ENCODE assay signal across 8 cellular contexts in genomic region chr18:45670281-45670962, GRCh38. TPM values are rescaled to one million over a fixed set of nuclear protein-coding genes. Genes with fewer than 3 reads are reported as not detected.
DNase-seq lines count a peak whose midpoint lies in the region; ATAC-seq and TF ChIP-seq lines count a peak whose summit lies in the region.

No MANE protein-coding gene starts in this region.

- no peaks in the 10 kb centered on the region for H3K9me3 Mint-ChIP-seq in activated B cell treated with CpG ODN at 0.5 μM for 24 hours

- POLR2A ChIA-PET in activated B cell treated with CpG ODN at 0.5 μM for 24 hours (lab: Charles Lee) = interaction anchor here (1.5 to 1.9 kb wide), 2 partner anchors 14 to 17 kb away, joined by 3 to 10 read pairs; no protein-coding TSS in a partner anchor

- CTCF ChIA-PET in activated B cell treated with CpG ODN at 0.5 μM for 24 hours (lab: Charles Lee) = interaction anchor here (0.9 to 1.5 kb wide), 3 partner anchors 17 to 240 kb away, joined by 3 to 4 read pairs (median 4); no protein-coding TSS in a partner anchor

- peak overlapping the region; percentile 33 for H3K27ac Mint-ChIP-seq in activated B cell treated with CpG ODN at 0.5 μM for 24 hours

- no peaks in the 10 kb centered on the region for H3K27me3 Mint-ChIP-seq in activated B cell treated with CpG ODN at 0.5 μM for 24 hours

- peaks cover 33% of the 10 kb centered on the region for H3K4me1 Mint-ChIP-seq in activated B cell treated with CpG ODN at 0.5 μM for 24 hours

- peak; percentile 92 to 95 for DNase-seq in AML-193 (lab: John Stamatoyannopoulos, UW)
- DNase-seq in activated B cell treated with CpG ODN at 0.5 μM for 24 hours = no peak
- DNase-seq in fibroblast of pulmonary artery (ENCODE audit: low read depth) = peak; percentile 73
- DNase-seq in stimulated activated naive CD8-positive, alpha-beta T cell treated with anti-CD3 and anti-CD28 coated beads, Interleukin-15, Interleukin-2, amounts not matched to agents 100 U/mL and 50 U/mL, for 24 hours = peak; percentile 52
- DNase-seq in NAMALWA (ENCODE audit: low spot score) = no peak

- ATAC-seq in HG02759 (IDR thresholded peaks at IDR 0.05; ENCODE audit: unreplicated experiment) (peak; percentile 60), activated B cell treated with CpG ODN at 0.5 μM for 24 hours (ENCODE audit: low read depth) (peak; percentile 59), HG02763 (IDR thresholded peaks at IDR 0.05; ENCODE audit: unreplicated experiment) (no peak), GM21423 (IDR thresholded peaks at IDR 0.05; ENCODE audit: unreplicated experiment) (no peak)
- peak; percentile 53 for ATAC-seq in stimulated activated naive CD8-positive, alpha-beta T cell treated with anti-CD3 and anti-CD28 coated beads, Interleukin-15, Interleukin-2, amounts not matched to agents 100 U/mL and 50 U/mL, for 24 hours

- TF ChIP-seq CTCF in activated B cell treated with CpG ODN at 0.5 μM for 24 hours (IDR thresholded peaks at IDR 0.05) (no peak), fibroblast of pulmonary artery (IDR thresholded peaks at IDR 0.05; ENCODE audit: low read length, missing control alignments) (no peak)

- H3K36me3 Mint-ChIP-seq in activated B cell treated with CpG ODN at 0.5 μM for 24 hours (ENCODE audit: low read depth) = no peaks in the 10 kb centered on the region

- intact Hi-C loops in activated B cell treated with CpG ODN at 0.5 μM for 24 hours (cut with micrococcal nuclease) = loop anchor here (1.0 to 5.0 kb wide), 2 partner anchors 17 to 993 kb away; no protein-coding TSS in a partner anchor

- peak overlapping the region; percentile 39 for H3K4me3 Mint-ChIP-seq in activated B cell treated with CpG ODN at 0.5 μM for 24 hours

- H3K4me3 ChIP-seq in fibroblast of pulmonary artery (replicated peaks; ENCODE audit: low read depth, low read length) = no peak overlapping the region

RNA-seq across cellular contexts. Expression of gene SLC14A1, which starts 53.6 kb away (rescaled TPM):
- 1.2 and 2.0 TPM in 2 replicates for total RNA-seq in activated B cell treated with CpG ODN at 0.5 μM for 24 hours

RNA-seq across cellular contexts. Expression of gene SLC14A2, which starts 55.1 kb away (rescaled TPM):
- total RNA-seq in activated B cell treated with CpG ODN at 0.5 μM for 24 hours = not detected in 2 replicates

Comparison
In these comparisons a context has a peak if more than half of its experiments do, and no peak if none do; other contexts are left out.
1. DNase-seq: peak in AML-193 (2 of 2), fibroblast of pulmonary artery (single experiment) and stimulated activated naive CD8-positive, alpha-beta T cell treated with anti-CD3 and anti-CD28 coated beads, Interleukin-15, Interleukin-2, amounts not matched to agents 100 U/mL and 50 U/mL, for 24 hours (single experiment); none in activated B cell treated with CpG ODN at 0.5 μM for 24 hours (single experiment) and NAMALWA (single experiment).
2. ATAC-seq: peak in HG02759 (single experiment), activated B cell treated with CpG ODN at 0.5 μM for 24 hours (single experiment) and stimulated activated naive CD8-positive, alpha-beta T cell treated with anti-CD3 and anti-CD28 coated beads, Interleukin-15, Interleukin-2, amounts not matched to agents 100 U/mL and 50 U/mL, for 24 hours (single experiment); none in HG02763 (single experiment) and GM21423 (single experiment).